Comparison of ENCODE assay signal across 13 cellular contexts in the genomic region with DNA sequence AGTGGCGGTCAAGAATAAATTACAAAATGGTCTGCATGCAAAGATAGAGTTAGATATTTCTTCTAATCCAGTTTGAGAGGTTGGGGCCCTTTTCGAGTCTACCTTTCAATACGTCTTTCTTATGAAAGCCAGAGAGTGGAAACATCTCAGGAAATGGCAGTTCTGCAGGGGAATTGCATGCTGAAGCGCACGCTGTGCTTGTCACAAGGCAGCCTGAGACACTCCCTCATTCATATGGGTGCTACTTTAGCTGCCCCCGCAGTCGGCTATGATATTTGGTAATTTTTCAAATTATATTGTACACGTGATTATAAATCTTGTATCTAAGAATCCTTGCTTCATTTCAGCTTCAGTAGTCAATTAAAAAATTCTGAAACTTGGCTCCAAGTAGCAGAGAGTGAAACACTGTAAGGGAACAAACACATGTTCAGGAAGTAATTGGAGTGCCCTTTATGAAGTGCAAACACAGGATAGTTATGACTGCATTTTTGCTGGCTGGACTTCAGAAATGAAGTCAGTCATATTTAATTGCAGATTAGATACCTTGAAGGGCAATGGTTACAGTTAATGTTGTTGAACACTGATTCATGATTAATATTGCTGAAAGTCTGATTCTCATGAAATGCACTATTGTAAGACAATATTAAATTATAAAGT.
A peak's percentile ranks its signal among the peaks of the same experiment; 100 is the strongest.
DNase-seq lines count a peak whose midpoint lies in the region.
"Had no signal": no experiment of that assay in that cellular context is flagged by ENCODE, and none has a peak within 500 bp of the region (broad histone marks: within the 10 kb centered on the region; RNA-seq: fewer than 3 reads in every experiment).

No MANE protein-coding gene starts in this region.

- no peaks in the 10 kb centered on the region for H3K27me3 ChIP-seq in mucosa of stomach (ENCODE audit: control insufficient read depth, insufficient read depth, low read length)
- H3K27me3 ChIP-seq: BLaER1 treated with 17β-estradiol and CSF1 and Interleukin-3, amounts not matched to agents 10 nM and 100 nM had no signal

- H3K4me3 ChIP-seq in mucosa of stomach (ENCODE audit: low read length): no peak overlapping the region
- H3K4me3 ChIP-seq: BLaER1 treated with 17β-estradiol and CSF1 and Interleukin-3, amounts not matched to agents 10 nM and 100 nM; coronary artery had no signal

- peaks cover 26% of the 10 kb centered on the region for H3K4me1 ChIP-seq in mucosa of stomach (ENCODE audit: control insufficient read depth, insufficient read depth, low read length)

- H3K36me3 ChIP-seq in mucosa of stomach (ENCODE audit: control insufficient read depth, insufficient read depth, low read length): no peaks in the 10 kb centered on the region
- H3K36me3 ChIP-seq: BLaER1 treated with 17β-estradiol and CSF1 and Interleukin-3, amounts not matched to agents 10 nM and 100 nM had no signal

- peak overlapping the region; percentile 25 for H3K9ac ChIP-seq in mucosa of stomach (ENCODE audit: low read length)
- H3K9ac ChIP-seq: BLaER1 treated with 17β-estradiol and CSF1 and Interleukin-3, amounts not matched to agents 10 nM and 100 nM had no signal

- DNase-seq in DMS53 treated with DMSO at 0.1 percent for 48 hours (lab: John Stamatoyannopoulos, UW; ENCODE audit: unreplicated experiment): peak; percentile 43
- DNase-seq in NCI-H2029 treated with DMSO at 0.1 percent for 48 hours (lab: John Stamatoyannopoulos, UW): peak; percentile 71
- peak; percentile 67 for DNase-seq in dermis blood vessel endothelial cell
- DNase-seq in medulla oblongata (ENCODE audit: extremely low spot score): no peak
- DNase-seq in pons (ENCODE audit: low spot score): no peak
- no peak for DNase-seq in stimulated activated CD4-positive, alpha-beta T cell treated with anti-CD3 and anti-CD28 coated beads, Interleukin-2, amount 100 ng/mL, for 24 hours
- DNase-seq in activated gamma-delta T cell treated with Interleukin-2 at 50 U/mL for 16 hours: no peak
- DNase-seq: activated CD8-positive, alpha-beta memory T cell treated with anti-CD3 and anti-CD28 coated beads, Interleukin-2, amount 50 U/mL, for 4 hours; GDM1; naive B cell had no signal

- H3K9me3 ChIP-seq in mucosa of stomach (ENCODE audit: control insufficient read depth, low read length): no peaks in the 10 kb centered on the region

Comparison
In these comparisons a context has a peak if more than half of its experiments do, and no peak if none do; other contexts are left out.
1. DNase-seq: peak in DMS53 treated with DMSO at 0.1 percent for 48 hours (single experiment), NCI-H2029 treated with DMSO at 0.1 percent for 48 hours (single experiment) and dermis blood vessel endothelial cell (single experiment); none in medulla oblongata (single experiment), pons (single experiment), stimulated activated CD4-positive, alpha-beta T cell treated with anti-CD3 and anti-CD28 coated beads, Interleukin-2, amount 100 ng/mL, for 24 hours (0 of 2) and activated gamma-delta T cell treated with Interleukin-2 at 50 U/mL for 16 hours (single experiment).